In genomic region chr14:99163446-99163845, GRCh38 we compare ENCODE assay signal across 21 cellular contexts.
"Had no signal": no experiment of that assay in that cellular context is flagged by ENCODE, and none has a peak within 500 bp of the region (broad histone marks: within the 10 kb centered on the region; RNA-seq: fewer than 3 reads in every experiment).

No MANE protein-coding gene starts in this region.

- H3K9me2 ChIP-seq: SK-N-SH had no signal

- H3K36me3 ChIP-seq: breast epithelium, gastroesophageal sphincter, heart left ventricle, vagina had no signal

- H3K9me3 Mint-ChIP-seq: central memory CD8-positive, alpha-beta T cell; neural crest cell had no signal

- H3K36me3 Mint-ChIP-seq: stimulated activated naive B cell treated with anti-CD40 and anti-IgM and Interleukin-4, amounts not matched to agents 10 μg/mL and 1 μg/mL and 100 μg/mL, for 72 hours had no signal

- H3K9me3 ChIP-seq: breast epithelium, SK-N-SH, vagina had no signal

- H3K4me3 ChIP-seq: breast epithelium, dorsolateral prefrontal cortex, gastroesophageal sphincter, heart left ventricle, smooth muscle cell, vagina had no signal

- H3K27me3 Mint-ChIP-seq: central memory CD8-positive, alpha-beta T cell; stimulated activated naive B cell treated with anti-CD40 and anti-IgM and Interleukin-4, amounts not matched to agents 10 μg/mL and 1 μg/mL and 100 μg/mL, for 72 hours had no signal

- DNase-seq: activated CD4-positive, alpha-beta T cell treated with anti-CD3 and anti-CD28 coated beads for 48 hours; activated naive CD4-positive, alpha-beta T cell treated with anti-CD3 and anti-CD28 coated beads, Interleukin-2, amount 50 U/mL, for 16 hours; amniotic stem cell; dorsolateral prefrontal cortex; heart left ventricle; left cardiac atrium; midbrain; occipital lobe; posterior cingulate gyrus; SK-N-SH; stimulated activated CD4-positive, alpha-beta T cell treated with anti-CD3 and anti-CD28 coated beads, Interleukin-15, amount 100 ng/mL, for 24 hours; stimulated activated naive B cell treated with anti-CD40 and anti-IgM and Interleukin-4, amounts not matched to agents 10 μg/mL and 1 μg/mL and 100 μg/mL, for 72 hours; trophoblast cell had no signal

- H3K27me3 ChIP-seq: breast epithelium, vagina had no signal

- H3K27ac Mint-ChIP-seq: stimulated activated naive B cell treated with anti-CD40 and anti-IgM and Interleukin-4, amounts not matched to agents 10 μg/mL and 1 μg/mL and 100 μg/mL, for 72 hours had no signal

- ATAC-seq: gastroesophageal sphincter; heart left ventricle; left cardiac atrium; sciatic nerve; stimulated activated naive B cell treated with anti-CD40 and anti-IgM and Interleukin-4, amounts not matched to agents 10 μg/mL and 1 μg/mL and 100 μg/mL, for 72 hours had no signal

- H3K4me3 Mint-ChIP-seq: central memory CD8-positive, alpha-beta T cell; neural crest cell; stimulated activated naive B cell treated with anti-CD40 and anti-IgM and Interleukin-4, amounts not matched to agents 10 μg/mL and 1 μg/mL and 100 μg/mL, for 72 hours had no signal

- H3K27ac ChIP-seq: breast epithelium, dorsolateral prefrontal cortex, epithelial cell of prostate, gastroesophageal sphincter, heart left ventricle, vagina had no signal

- H3K4me1 Mint-ChIP-seq: neural crest cell; stimulated activated naive B cell treated with anti-CD40 and anti-IgM and Interleukin-4, amounts not matched to agents 10 μg/mL and 1 μg/mL and 100 μg/mL, for 72 hours had no signal

- H3K9ac ChIP-seq: SK-N-SH had no signal

- H3K4me2 ChIP-seq: SK-N-SH, smooth muscle cell had no signal
